Comparison of ENCODE assay signal across 8 cellular contexts in the genomic region with DNA sequence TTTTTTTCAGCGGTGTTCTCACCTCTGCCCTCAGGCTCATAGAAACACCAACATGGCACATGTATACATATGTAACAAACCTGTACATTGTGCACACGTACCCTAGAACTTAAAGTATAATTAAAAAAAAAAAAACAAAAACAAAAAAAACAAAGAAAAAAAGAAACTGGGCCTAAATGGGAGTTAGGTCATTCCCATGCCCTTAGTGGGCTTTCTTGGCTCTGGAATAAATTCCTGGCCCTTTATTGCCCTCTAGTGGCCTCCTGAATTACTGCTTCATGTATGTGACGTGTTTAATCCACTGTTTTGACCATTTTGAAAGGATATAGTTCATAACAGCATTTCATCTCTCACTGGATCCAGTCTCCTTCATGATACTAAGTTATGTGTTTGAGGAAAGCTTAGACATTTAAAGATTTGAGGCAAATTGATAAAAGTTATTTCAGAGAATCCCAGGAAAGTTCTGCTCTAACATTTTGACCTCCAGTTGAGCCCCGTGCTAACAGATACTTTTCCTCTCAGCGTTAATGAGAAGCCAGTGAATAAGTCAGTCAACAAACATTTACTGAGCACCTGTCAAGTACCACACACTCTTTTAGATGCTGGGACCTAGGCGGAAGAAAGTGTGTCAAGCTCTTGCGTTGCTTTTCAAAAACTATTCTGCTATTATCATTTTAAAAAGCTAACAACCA. TPM values are rescaled to one million over a fixed set of nuclear protein-coding genes. Genes with fewer than 3 reads are reported as not detected.
DNase-seq lines count a peak whose midpoint lies in the region; ATAC-seq, FAIRE-seq and TF ChIP-seq lines count a peak whose summit lies in the region.

No MANE protein-coding gene starts in this region.

- H3K4me1 Mint-ChIP-seq in T-helper 17 cell (peaks cover 6% of the 10 kb centered on the region), naive B cell (peaks cover 7 to 11% (median 8%) of the 10 kb centered on the region in 3 donors)

- peaks cover 3% of the 10 kb centered on the region for H3K9me3 ChIP-seq in T-helper 17 cell (ENCODE audit: control insufficient read depth, low read length, poor library complexity, severe bottlenecking)
- H3K9me3 ChIP-seq in esophagus squamous epithelium = peaks cover 0 to 14% (median 9%) of the 10 kb centered on the region in 3 donors

- intact Hi-C loops in esophagus squamous epithelium (cut with DNase I) = no loop called here

- peak; percentile 97 for FAIRE-seq in A204.1 (lab: Jason Lieb, UNC)

- no peak overlapping the region for H3K4me3 ChIP-seq in esophagus squamous epithelium

- H3K36me3 ChIP-seq in esophagus squamous epithelium = no peaks in the 10 kb centered on the region

- no peaks in the 10 kb centered on the region for H3K36me3 Mint-ChIP-seq in T-helper 17 cell (ENCODE audit: low read depth)
- peaks cover 4 to 13% of the 10 kb centered on the region in 2 donors for H3K36me3 Mint-ChIP-seq in naive B cell

- peaks cover 0 to 25% (median 3%) of the 10 kb centered on the region in 3 donors for H3K4me1 ChIP-seq in esophagus squamous epithelium

- H3K9me3 Mint-ChIP-seq in naive B cell = peaks cover 0 to 17% (median 11%) of the 10 kb centered on the region in 7 donors

- H3K27me3 Mint-ChIP-seq in T-helper 17 cell (peaks cover 5% of the 10 kb centered on the region), naive B cell (no peaks in the 10 kb centered on the region)

- ATAC-seq in T-helper 17 cell (peak; percentile 48), naive B cell (ENCODE audit: low read depth in 2 of 2) (peak; percentile 25 to 64), HG03521 (IDR thresholded peaks at IDR 0.05; ENCODE audit: unreplicated experiment) (no peak)

- H3K27ac Mint-ChIP-seq in T-helper 17 cell (no peak overlapping the region), naive B cell (peak overlapping the region in 2 of 6 donors; percentile 28 to 45)

- TF ChIP-seq CTCF in esophagus squamous epithelium (IDR thresholded peaks at IDR 0.05) = peak; percentile 36 to 86 (median 78)

- peak overlapping the region in 2 of 4 donors; percentile 24 to 49 for H3K27ac ChIP-seq in esophagus squamous epithelium

- H3K4me3 Mint-ChIP-seq in T-helper 17 cell (no peak overlapping the region), naive B cell (no peak overlapping the region)

- 54 to 61% methylated on average over 7 of the region's 7 CpGs for WGBS in esophagus squamous epithelium, 2 donors

- H3K27me3 ChIP-seq in esophagus squamous epithelium = no peaks in the 10 kb centered on the region

- no peak for TF ChIP-seq POLR2A in esophagus squamous epithelium (IDR thresholded peaks at IDR 0.05)

- DNase-seq in ELF-1 (ENCODE audit: low read depth, low spot score) (peak; percentile 28), NCI-H1105 treated with DMSO at 0.1 percent for 48 hours (lab: John Stamatoyannopoulos, UW) (peak; percentile 67), T-helper 17 cell (no peak), esophagus squamous epithelium (lab: John Stamatoyannopoulos, UW) (no peak), naive B cell (peak; percentile 43), GF-D8 (lab: John Stamatoyannopoulos, UW) (no peak)

RNA-seq across cellular contexts. Expression of gene SYPL1, which starts 54.7 kb away (rescaled TPM):
- total RNA-seq in T-helper 17 cell (10 to 100 TPM; 30.3 to 38.8 TPM), esophagus squamous epithelium (100 to 1,000 TPM; 105 to 170 (median 148) TPM)
- polyA plus RNA-seq in naive B cell (ENCODE audit: low read depth in 6 of 6) = 100 to 1,000 TPM; 234 to 353 (median 246) TPM

Comparison
In these comparisons a context has a peak if more than half of its experiments do, and no peak if none do; other contexts are left out.
1. DNase-seq: peak in ELF-1 (single experiment), NCI-H1105 treated with DMSO at 0.1 percent for 48 hours (single experiment) and naive B cell (single experiment); none in T-helper 17 cell (0 of 3), esophagus squamous epithelium (single experiment) and GF-D8 (single experiment).